18 cellular contexts compared by ENCODE assay signal in genomic region chr11:132022285-132022684, GRCh38.
A peak's percentile ranks its signal among the peaks of the same experiment; 100 is the strongest.
DNase-seq lines count a peak whose midpoint lies in the region; ATAC-seq, FAIRE-seq and TF ChIP-seq lines count a peak whose summit lies in the region.
"Had no signal": no experiment of that assay in that cellular context is flagged by ENCODE, and none has a peak within 500 bp of the region (broad histone marks: within the 10 kb centered on the region; RNA-seq: fewer than 3 reads in every experiment).

No MANE protein-coding gene starts in this region.

- no peaks in the 10 kb centered on the region for H3K27me3 ChIP-seq in SK-N-SH (ENCODE audit: insufficient read depth)
- no peaks in the 10 kb centered on the region for H3K27me3 ChIP-seq in GM12878 (replicated peaks in 1 of 2; ENCODE audit: control insufficient read depth in 2 of 2, insufficient read depth in 2 of 2, low read length in 1 of 2)
- no peaks in the 10 kb centered on the region for H3K27me3 ChIP-seq in mesenchymal stem cell (ENCODE audit: control insufficient read depth in 1 of 2, insufficient read depth in 1 of 2, low read length in 2 of 2)
- H3K27me3 ChIP-seq: BLaER1 had no signal

- BruUV-seq in GM12878 (replicated peaks; lab: Mats Ljungman, UMichigan), result no TSS peak

- H3K4ac ChIP-seq in mesenchymal stem cell (ENCODE audit: low read depth in 1 of 2, low read length in 2 of 2), result no peak overlapping the region

- no peak overlapping the region for H3K4me2 ChIP-seq in SK-N-SH
- no peak overlapping the region for H3K4me2 ChIP-seq in GM12878 (ENCODE audit: control insufficient read depth, insufficient read depth)
- H3K4me2 ChIP-seq in mesenchymal stem cell (ENCODE audit: low read length, poor library complexity, severe bottlenecking), result no peak overlapping the region
- H3K4me2 ChIP-seq: A549, BLaER1 had no signal

- H4K8ac ChIP-seq in mesenchymal stem cell (ENCODE audit: low read length), result no peak overlapping the region

- H3K9me2 ChIP-seq in SK-N-SH, result no peaks in the 10 kb centered on the region

- SMC1A ChIA-PET in GM12878 (lab: Charles Lee; ENCODE audit: uncharacterized antibody, unreplicated experiment), result interaction anchor here (1.8 kb wide), 1 partner anchor 152 kb away, joined by 6 read pairs; no protein-coding TSS in a partner anchor

- H2BK120ac ChIP-seq in mesenchymal stem cell (ENCODE audit: low read depth, low read length), result no peak overlapping the region

- TF ChIP-seq RAD21 in SK-N-SH (IDR thresholded peaks at IDR 0.05; ENCODE audit: low read length), result no peak
- no peak for TF ChIP-seq RAD21 in GM12878 (IDR thresholded peaks at IDR 0.05; ENCODE audit: insufficient read depth, low read depth, low read length)

- RAD21 ChIA-PET in GM12878 (lab: Charles Lee; ENCODE audit: unreplicated experiment), result interaction anchor here (3.3 to 4.3 kb wide), 2 partner anchors 129 to 154 kb away, joined by 8 to 19 read pairs; no protein-coding TSS in a partner anchor

- TF ChIP-seq POLR2A in GM12878 (IDR thresholded peaks at IDR 0.05; ENCODE audit: low read depth, low read length), result no peak

- H4K20me1 ChIP-seq in SK-N-SH (ENCODE audit: insufficient read depth), result no peaks in the 10 kb centered on the region
- no peaks in the 10 kb centered on the region for H4K20me1 ChIP-seq in GM12878 (ENCODE audit: control insufficient read depth, insufficient read depth)
- H4K20me1 ChIP-seq: BLaER1 had no signal

- in situ Hi-C loops in GM12878 (cut with MboI), result no loop called here

- H2BK12ac ChIP-seq in mesenchymal stem cell (ENCODE audit: low read length in 2 of 2), result no peak overlapping the region

- H3K4me3 ChIP-seq in SK-N-SH (ENCODE audit: low read depth in 2 of 2, low read length in 1 of 2) (no peak overlapping the region), GM12878 (no peak overlapping the region), mesenchymal stem cell (ENCODE audit: insufficient read depth in 1 of 2, low read depth in 1 of 2, low read length in 2 of 2) (no peak overlapping the region)
- H3K4me3 ChIP-seq: A549, BLaER1, GM23248, HAP-1 had no signal

- CTCF ChIA-PET in SK-N-SH (lab: Yijun Ruan, JAX) (interaction anchor here (1.2 to 2.6 kb wide), 3 partner anchors 151 to 274 kb away, joined by 5 to 12 read pairs (median 10); no protein-coding TSS in a partner anchor), GM12878 (lab: Yijun Ruan, JAX) (interaction anchor here (0.6 to 4.8 kb wide), 2 partner anchors 153 to 340 kb away, joined by 4 to 34 read pairs; no protein-coding TSS in a partner anchor)

- POLR2A ChIA-PET in SK-N-SH (lab: Yijun Ruan, JAX) (no interaction called here), GM12878 (lab: Charles Lee) (no interaction called here)

- H3K79me2 ChIP-seq in SK-N-SH (ENCODE audit: insufficient read depth) (peaks cover 7% of the 10 kb centered on the region; the same call in 1 of the 2 replicates), GM12878 (ENCODE audit: control insufficient read depth, insufficient read depth, low read length) (no peaks in the 10 kb centered on the region)

- no peak overlapping the region for H4K91ac ChIP-seq in mesenchymal stem cell (ENCODE audit: low read length)

- H2AFZ ChIP-seq in SK-N-SH (ENCODE audit: low read depth) (no peak overlapping the region), GM12878 (ENCODE audit: control insufficient read depth, low read depth, low read length) (no peak overlapping the region), mesenchymal stem cell (ENCODE audit: low read depth, low read length) (no peak overlapping the region)
- H2AFZ ChIP-seq: GM23248 had no signal

- no peaks in the 10 kb centered on the region; the same call in 1 of the 2 replicates for H3K9me3 ChIP-seq in SK-N-SH
- no peaks in the 10 kb centered on the region for H3K9me3 ChIP-seq in GM12878 (replicated peaks; ENCODE audit: control insufficient read depth, insufficient read depth, low read length)
- no peaks in the 10 kb centered on the region for H3K9me3 ChIP-seq in mesenchymal stem cell (ENCODE audit: control insufficient read depth, low read length)
- H3K9me3 ChIP-seq: A549, HAP-1 had no signal

- DNase-seq in SK-N-SH (no peak), GM12878 (ENCODE audit: low read depth, low spot score) (no peak), left cardiac atrium (no peak), mesenchymal stem cell (no peak), amniotic stem cell (lab: John Stamatoyannopoulos, UW) (no peak), hippocampal formation (lab: John Stamatoyannopoulos, UW) (no peak), NCI-H187 treated with DMSO at 0.1 percent for 48 hours (lab: John Stamatoyannopoulos, UW) (no peak)
- DNase-seq: CD8-positive, alpha-beta memory T cell had no signal

- H3K4me1 ChIP-seq in SK-N-SH (ENCODE audit: control insufficient read depth in 1 of 2, insufficient read depth in 2 of 2, low read depth in 1 of 2, low read length in 1 of 2) (peaks cover 6 to 35% of the 10 kb centered on the region in 2 experiments), GM12878 (ENCODE audit: control insufficient read depth, insufficient read depth, low read length) (no peaks in the 10 kb centered on the region), mesenchymal stem cell (ENCODE audit: control insufficient read depth, insufficient read depth, low read depth, low read length) (peaks cover 13% of the 10 kb centered on the region)
- H3K4me1 ChIP-seq: A549, BLaER1, HAP-1 had no signal

- H3K27ac ChIP-seq in SK-N-SH (ENCODE audit: low read depth in 2 of 2, low read length in 1 of 2) (peak overlapping the region; percentile 39 to 81; a peak in 3 of 4 replicates), GM12878 (ENCODE audit: control insufficient read depth, insufficient read depth) (no peak overlapping the region), mesenchymal stem cell (ENCODE audit: low read length, poor library complexity, severe bottlenecking) (no peak overlapping the region)
- H3K27ac ChIP-seq: 22Rv1, A549, BLaER1, GM23248, HL-60 had no signal

- no peak overlapping the region for H2BK5ac ChIP-seq in mesenchymal stem cell (ENCODE audit: low read depth, low read length, poor library complexity, severe bottlenecking)

- H3F3A ChIP-seq in SK-N-SH (replicated peaks; ENCODE audit: insufficient read depth), result peaks cover 16% of the 10 kb centered on the region

- TF ChIP-seq EP300 in SK-N-SH (IDR thresholded peaks at IDR 0.05; ENCODE audit: borderline replicate concordance in 1 of 2, low read depth in 1 of 2, low read length in 1 of 2), result no peak
- no peak for TF ChIP-seq EP300 in GM12878 (IDR thresholded peaks at IDR 0.05; ENCODE audit: borderline replicate concordance in 1 of 2, control insufficient read depth in 1 of 2, low read depth in 2 of 2, low read length in 2 of 2)

- TF ChIP-seq CTCF in SK-N-SH (IDR thresholded peaks at IDR 0.05), result no peak
- no peak for TF ChIP-seq CTCF in GM12878 (IDR thresholded peaks at IDR 0.05 in 2 of 3, conservative IDR thresholded peaks at IDR 0.05 in 1 of 3; ENCODE audit: control insufficient read depth in 2 of 3, extremely low read depth in 1 of 3, insufficient read depth in 1 of 3, low read depth in 3 of 3, low read length in 3 of 3)

- no peak overlapping the region for H3K14ac ChIP-seq in mesenchymal stem cell (ENCODE audit: low read length in 2 of 2)

- 86% methylated on average over 5 of the region's 5 CpGs for WGBS in SK-N-SH (ENCODE audit: low lambda C conversion rate)
- 12% methylated on average over 5 of the region's 5 CpGs for WGBS in GM12878 (ENCODE audit: insufficient coverage, insufficient replicate concordance, low lambda C conversion rate, missing lambda C conversion rate)
- WGBS in mesenchymal stem cell, result 100% methylated on average over 3 of the region's 5 CpGs

- H3K9ac ChIP-seq in SK-N-SH, result no peak overlapping the region
- H3K9ac ChIP-seq in GM12878 (ENCODE audit: control insufficient read depth, insufficient read depth, low read length), result no peak overlapping the region
- H3K9ac ChIP-seq in mesenchymal stem cell (ENCODE audit: low read length), result no peak overlapping the region
- H3K9ac ChIP-seq: BLaER1, GM23248 had no signal

- H2AK5ac ChIP-seq in mesenchymal stem cell (ENCODE audit: low read length, severe bottlenecking), result peak overlapping the region; percentile 95

- ATAC-seq in SK-N-SH treated with all-trans-retinoic acid at 6 μM for 48 hours, result no peak
- no peak for ATAC-seq in GM12878
- ATAC-seq in left cardiac atrium, result peak; percentile 73 to 78
- ATAC-seq: A549 had no signal

- no peak overlapping the region for H3K18ac ChIP-seq in mesenchymal stem cell (ENCODE audit: low read depth in 1 of 2, low read length in 2 of 2)

- H3K79me1 ChIP-seq in mesenchymal stem cell (replicated peaks; ENCODE audit: low read length, poor library complexity, severe bottlenecking), result peaks cover 8% of the 10 kb centered on the region

- FAIRE-seq in GM12878 (lab: Jason Lieb, UNC), result peak; percentile 61
- FAIRE-seq: A549, G401.6, GM12892, GM18507 had no signal

- no peak overlapping the region for H3K23ac ChIP-seq in mesenchymal stem cell (ENCODE audit: low read length in 2 of 2)

- H3K36me3 ChIP-seq in SK-N-SH (replicated peaks in 1 of 2; ENCODE audit: control insufficient read depth in 1 of 2, insufficient read depth in 2 of 2, low read length in 1 of 2) (no peaks in the 10 kb centered on the region), GM12878 (ENCODE audit: control insufficient read depth in 2 of 2, insufficient read depth in 2 of 2, low read length in 1 of 2) (no peaks in the 10 kb centered on the region), mesenchymal stem cell (ENCODE audit: control insufficient read depth in 1 of 2, insufficient read depth in 2 of 2, low read depth in 1 of 2, low read length in 2 of 2) (peaks cover 0 to 3% of the 10 kb centered on the region in 2 experiments)
- H3K36me3 ChIP-seq: BLaER1, HAP-1 had no signal

- intact Hi-C loops in GM12878 (cut with micrococcal nuclease; ENCODE audit: unreplicated experiment) (no loop called here), left cardiac atrium (cut with DNase I) (loop anchor here in 1 of 2 donors (10.0 kb wide), 1 partner anchor 277 kb away; no protein-coding TSS in a partner anchor)

- H2BK15ac ChIP-seq in mesenchymal stem cell (ENCODE audit: low read depth, poor library complexity, severe bottlenecking), result no peak overlapping the region

TF ChIP-seq in SK-N-SH, 30 proteins besides CTCF, POLR2A, EP300 and RAD21 (continues in another document):
- TF ChIP-seq SIN3A (IDR thresholded peaks at IDR 0.05; ENCODE audit: borderline replicate concordance, low read depth, low read length) (no peak), RXRA (IDR thresholded peaks at IDR 0.05; ENCODE audit: borderline replicate concordance, low read depth) (no peak)

TF ChIP-seq in SK-N-SH treated with all-trans-retinoic acid at 6 μM for 48 hours, 23 proteins besides CTCF, POLR2A, EP300 and RAD21 (continues in another document):
- no peak for TF ChIP-seq ZFP3 (CRISPR knock-in tag; IDR thresholded peaks at IDR 0.05)

TF ChIP-seq in GM12878, 131 proteins besides CTCF, POLR2A, EP300 and RAD21 (continues in another document):
- TF ChIP-seq SREBF2 (IDR thresholded peaks at IDR 0.05; ENCODE audit: low read length) (no peak), KLF5 (IDR thresholded peaks at IDR 0.05; ENCODE audit: partially characterized antibody) (no peak), MYB (IDR thresholded peaks at IDR 0.05; ENCODE audit: borderline replicate concordance, low read depth, low read length) (no peak)

Comparison
In these comparisons a context has a peak if more than half of its experiments do, and no peak if none do; other contexts are left out.
1. H3K27ac ChIP-seq: peak in SK-N-SH (2 of 2); none in GM12878 (single experiment) and mesenchymal stem cell (single experiment).
2. ATAC-seq: peak in left cardiac atrium (2 of 2); none in SK-N-SH treated with all-trans-retinoic acid at 6 μM for 48 hours (single experiment) and GM12878 (single experiment).